In the genomic region with DNA sequence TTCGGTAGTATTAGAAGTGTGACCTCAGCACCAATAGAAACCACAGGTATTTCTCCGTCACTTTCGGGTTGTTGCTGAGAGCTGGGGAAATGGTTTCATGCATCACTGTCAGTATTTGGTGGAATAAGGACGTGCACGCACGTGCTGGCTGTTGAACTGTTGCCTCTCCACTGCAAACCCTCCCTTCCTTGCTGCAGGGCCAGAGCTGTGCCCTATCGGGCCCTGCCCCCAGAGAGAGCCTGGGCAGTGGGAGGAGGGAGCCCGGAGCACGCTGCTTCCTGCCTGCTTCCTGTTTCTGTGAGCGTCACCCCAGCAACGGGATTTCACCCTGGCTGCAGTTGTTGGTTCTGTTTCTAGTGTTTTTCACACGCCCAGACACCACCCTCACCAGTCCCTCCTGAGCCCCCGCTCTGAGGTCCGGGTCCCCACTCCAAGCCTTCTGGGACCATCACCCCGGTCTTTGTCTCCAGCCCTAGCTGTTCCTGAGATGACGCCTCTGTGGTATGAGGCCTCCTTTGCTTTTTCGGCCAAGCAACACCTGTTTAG, we compare ENCODE assay signal across 8 cellular contexts. TPM values are rescaled to one million over a fixed set of nuclear protein-coding genes. Genes with fewer than 3 reads are reported as not detected.
DNase-seq lines count a peak whose midpoint lies in the region; TF ChIP-seq lines count a peak whose summit lies in the region.

No MANE protein-coding gene starts in this region.

- in situ Hi-C loops in GM23248 (cut with MboI) (loop anchor here (10.0 kb wide), 1 partner anchor 70 kb away; no protein-coding TSS in a partner anchor), astrocyte of the spinal cord (cut with HindIII; ENCODE audit: low sequenced_read_pairs) (no loop called here)

- peak; percentile 79 for DNase-seq in EL
- DNase-seq in GM23248, result peak; percentile 86
- DNase-seq in Karpas-422, result peak; percentile 87
- peak; percentile 78 for DNase-seq in T-helper 2 cell treated with Interferon-gamma antibody and Interleukin-4, amounts not matched to agents 5 μg/mL and 100 μg/mL, for 36 hours (ENCODE audit: low spot score)
- peak; percentile 73 for DNase-seq in astrocyte of the spinal cord (ENCODE audit: low read depth, low spot score)
- DNase-seq in iris pigment epithelial cell (ENCODE audit: low read depth), result peak; percentile 80
- peak; percentile 57 for DNase-seq in stimulated activated CD4-positive, alpha-beta T cell treated with anti-CD3 and anti-CD28 coated beads, Interleukin-12 subunit alpha, Interleukin-12 subunit beta, amount 100 ng/mL, for 4 hours
- no peak for DNase-seq in RKO (ENCODE audit: low spot score)

- no peaks in the 10 kb centered on the region for H3K36me3 Mint-ChIP-seq in T-helper 2 cell treated with Interferon-gamma antibody and Interleukin-4, amounts not matched to agents 5 μg/mL and 100 μg/mL, for 36 hours (ENCODE audit: low read depth)

- H3K27ac ChIP-seq in GM23248, result peak overlapping the region; percentile 89
- H3K27ac ChIP-seq in Karpas-422 (ENCODE audit: low read length), result no peak overlapping the region

- H3K36me3 ChIP-seq in GM23248 (ENCODE audit: low read depth) (no peaks in the 10 kb centered on the region), Karpas-422 (ENCODE audit: insufficient read depth, low read length) (no peaks in the 10 kb centered on the region)

- H3K79me2 ChIP-seq in GM23248 (ENCODE audit: insufficient read depth) (peaks cover 23% of the 10 kb centered on the region; the same call in 1 of the 2 replicates), Karpas-422 (ENCODE audit: low read length) (no peaks in the 10 kb centered on the region)

- WGBS in GM23248 (ENCODE audit: low coverage in 1 of 2, low lambda C conversion rate in 2 of 2, missing lambda C conversion rate in 2 of 2), 2 experiments, result 18 to 24% methylated on average over 17 of the region's 17 CpGs

- H3K9ac ChIP-seq in GM23248 (peak overlapping the region; percentile 86), Karpas-422 (ENCODE audit: low read length) (peak overlapping the region; percentile 66)

- H2AFZ ChIP-seq in GM23248, result peak overlapping the region; percentile 56
- peak overlapping the region; percentile 82 for H2AFZ ChIP-seq in Karpas-422 (ENCODE audit: low read length)

- no peaks in the 10 kb centered on the region for H3K27me3 Mint-ChIP-seq in T-helper 2 cell treated with Interferon-gamma antibody and Interleukin-4, amounts not matched to agents 5 μg/mL and 100 μg/mL, for 36 hours (ENCODE audit: low read depth)

- H3K4me3 ChIP-seq in GM23248 (peak overlapping the region; percentile 49), Karpas-422 (ENCODE audit: low read length) (peak overlapping the region; percentile 69), astrocyte of the spinal cord (ENCODE audit: low read depth, low read length) (no peak overlapping the region)

- H4K20me1 ChIP-seq in GM23248 (ENCODE audit: insufficient read depth) (no peaks in the 10 kb centered on the region), Karpas-422 (ENCODE audit: insufficient read depth, low read depth, low read length) (no peaks in the 10 kb centered on the region)

- H3K9me3 Mint-ChIP-seq in T-helper 2 cell treated with Interferon-gamma antibody and Interleukin-4, amounts not matched to agents 5 μg/mL and 100 μg/mL, for 36 hours, result no peaks in the 10 kb centered on the region

- H3K27ac Mint-ChIP-seq in T-helper 2 cell treated with Interferon-gamma antibody and Interleukin-4, amounts not matched to agents 5 μg/mL and 100 μg/mL, for 36 hours, result peak overlapping the region; percentile 96

- TF ChIP-seq CTCF in astrocyte of the spinal cord (IDR thresholded peaks at IDR 0.05; ENCODE audit: low read depth, low read length), result no peak

- peak overlapping the region; percentile 89 for H3K4me3 Mint-ChIP-seq in T-helper 2 cell treated with Interferon-gamma antibody and Interleukin-4, amounts not matched to agents 5 μg/mL and 100 μg/mL, for 36 hours

- peaks cover 51% of the 10 kb centered on the region for H3K4me1 Mint-ChIP-seq in T-helper 2 cell treated with Interferon-gamma antibody and Interleukin-4, amounts not matched to agents 5 μg/mL and 100 μg/mL, for 36 hours (ENCODE audit: low read depth)

- H3K4me1 ChIP-seq in GM23248 (ENCODE audit: insufficient read depth), result peaks cover 53% of the 10 kb centered on the region
- H3K4me1 ChIP-seq in Karpas-422 (ENCODE audit: low read length), result peaks cover 40% of the 10 kb centered on the region

- H3K9me3 ChIP-seq in GM23248 (ENCODE audit: low read depth) (no peaks in the 10 kb centered on the region), Karpas-422 (ENCODE audit: low read length) (no peaks in the 10 kb centered on the region)

- H3K27me3 ChIP-seq in GM23248 (replicated peaks; ENCODE audit: insufficient read depth) (no peaks in the 10 kb centered on the region), Karpas-422 (ENCODE audit: low read length) (no peaks in the 10 kb centered on the region)

- H3F3A ChIP-seq in GM23248 (ENCODE audit: insufficient read depth), result peaks cover 33% of the 10 kb centered on the region

- H3K4me2 ChIP-seq in GM23248 (ENCODE audit: unreplicated experiment) (peak overlapping the region; percentile 88), Karpas-422 (ENCODE audit: low read depth, low read length, poor library complexity, severe bottlenecking) (peak overlapping the region; percentile 90)

- no peaks in the 10 kb centered on the region for H3K9me2 ChIP-seq in GM23248 (ENCODE audit: insufficient read depth)
- no peaks in the 10 kb centered on the region for H3K9me2 ChIP-seq in Karpas-422 (replicated peaks; ENCODE audit: insufficient read depth, low read length)

RNA-seq across cellular contexts. Expression of gene LRRFIP1, which starts 47.4 kb away (rescaled TPM):
- total RNA-seq in GM23248 (2014; rRNA removed; shearing (Covaris generic)), result 56.8 and 84.4 TPM in 2 replicates
- polyA plus RNA-seq in GM23248 (2016; fragmentation: Nextera tagmentation; extraction: Ambion mirVana), result 149 and 159 TPM in 2 replicates
- total RNA-seq in Karpas-422 (2014; rRNA removed; shearing (Covaris generic); ENCODE audit: low replicate concordance), result 29.9 and 30.7 TPM in 2 replicates
